ENCODE assay signal across 1 cellular context in genomic region chr5:125326114-125326513, GRCh38.
TF ChIP-seq lines count a peak whose summit lies in the region.

No MANE protein-coding gene starts in this region.

TF ChIP-seq in GM23338, 12 proteins besides CTCF, POLR2A, EP300 and RAD21 (continued from another document):
- TF ChIP-seq REST (IDR thresholded peaks at IDR 0.05; ENCODE audit: unreplicated experiment) (no peak), CREB1 (CRISPR knock-in tag; IDR thresholded peaks at IDR 0.05; ENCODE audit: low read depth) (no peak)
TF ChIP-seq in GM23338: peak in this region for 0.
